Comparison of ENCODE assay signal across 9 cellular contexts in the genomic region with DNA sequence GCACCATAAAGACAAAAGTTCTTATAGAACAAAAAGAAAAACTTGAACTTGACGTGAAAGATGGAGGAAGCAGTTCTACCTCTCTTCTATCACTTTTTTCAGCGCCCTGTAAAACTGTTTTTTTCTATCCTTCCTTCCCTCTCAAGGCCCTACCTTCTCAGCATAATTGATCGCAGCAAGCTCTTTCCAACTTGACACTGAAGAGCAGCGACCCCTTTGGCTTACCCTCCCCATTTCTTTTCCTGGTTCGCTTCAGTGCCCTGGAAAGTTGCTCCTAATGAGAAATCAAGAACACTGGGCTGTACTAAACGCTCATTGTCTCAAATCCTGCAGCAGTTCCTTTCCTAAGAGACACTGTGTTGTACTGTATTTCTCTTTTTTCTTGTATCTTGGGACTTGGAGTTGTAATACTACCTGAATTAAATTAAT.
DNase-seq lines count a peak whose midpoint lies in the region; ATAC-seq and TF ChIP-seq lines count a peak whose summit lies in the region.
"Had no signal": no experiment of that assay in that cellular context is flagged by ENCODE, and none has a peak within 500 bp of the region (broad histone marks: within the 10 kb centered on the region; RNA-seq: fewer than 3 reads in every experiment).

No MANE protein-coding gene starts in this region.

- peaks cover 4 to 7% of the 10 kb centered on the region in 2 donors for H3K27me3 Mint-ChIP-seq in CD8-positive, alpha-beta memory T cell

- no peak for TF ChIP-seq POLR2A in ovary (IDR thresholded peaks at IDR 0.05)

- CTCF ChIA-PET in CD8-positive, alpha-beta memory T cell (lab: Charles Lee): no interaction called here

- H4K20me1 ChIP-seq in MM.1S (ENCODE audit: insufficient read depth, low read length): no peaks in the 10 kb centered on the region

- no peak for TF ChIP-seq EP300 in ovary (IDR thresholded peaks at IDR 0.05)

- peak overlapping the region; percentile 83 to 97 (median 87) for H3K4me3 Mint-ChIP-seq in CD8-positive, alpha-beta memory T cell

- H2AFZ ChIP-seq in MM.1S (ENCODE audit: low read length): 0 out of 2 replicates have a peak overlapping the region, but pooled peaks have one; percentile 68

- H3K36me3 Mint-ChIP-seq in CD8-positive, alpha-beta memory T cell: peaks cover 0 to 8% (median 0%) of the 10 kb centered on the region in 3 donors

- H3K4me2 ChIP-seq in MM.1S (ENCODE audit: low read depth, low read length): peak overlapping the region; percentile 70; the same call in 1 of the 2 replicates

- 22 to 31% (median 27%) methylated on average over 6 of the region's 6 CpGs for WGBS in ovary, 3 donors

- no peaks in the 10 kb centered on the region for H3K9me3 ChIP-seq in CD8-positive, alpha-beta memory T cell (ENCODE audit: low read length)
- H3K9me3 ChIP-seq in MM.1S (replicated peaks; ENCODE audit: insufficient read depth, low read length) (no peaks in the 10 kb centered on the region), ovary (no peaks in the 10 kb centered on the region)

- 0 out of 2 replicates have a peak, but pooled peaks cover 3% of the 10 kb centered on the region for H3F3A ChIP-seq in MM.1S (ENCODE audit: insufficient read depth, low read length)

- intact Hi-C loops in ovary (cut with DNase I): no loop called here

- H3K27me3 ChIP-seq in CD8-positive, alpha-beta memory T cell (ENCODE audit: insufficient read depth, low read length, poor library complexity, severe bottlenecking): peaks cover 4% of the 10 kb centered on the region
- H3K27me3 ChIP-seq in MM.1S (replicated peaks; ENCODE audit: insufficient read depth, low read length) (no peaks in the 10 kb centered on the region), ovary (no peaks in the 10 kb centered on the region)

- peak overlapping the region; percentile 47 to 96 (median 86) for H3K27ac Mint-ChIP-seq in CD8-positive, alpha-beta memory T cell

- DNase-seq in CD8-positive, alpha-beta memory T cell: peak in 1 of 5 donors; percentile 6
- DNase-seq in MM.1S (no peak), epithelial cell of proximal tubule (ENCODE audit: low read depth) (no peak), ovary (no peak), AML-193 (lab: John Stamatoyannopoulos, UW) (no peak), GM03348 (ENCODE audit: low spot score) (no peak)
- no peak for DNase-seq in effector CD4-positive, alpha-beta T cell
- DNase-seq: NCI-H774 had no signal

- H3K9ac ChIP-seq in MM.1S (ENCODE audit: low read length): no peak overlapping the region

- POLR2A ChIA-PET in CD8-positive, alpha-beta memory T cell (lab: Charles Lee): no interaction called here

- no peak for ATAC-seq in GM19452 (IDR thresholded peaks at IDR 0.05; ENCODE audit: unreplicated experiment)

- peaks cover 23% of the 10 kb centered on the region for H3K4me1 ChIP-seq in CD8-positive, alpha-beta memory T cell (ENCODE audit: insufficient read depth, low read length)
- H3K4me1 ChIP-seq in MM.1S (ENCODE audit: low read length): no peaks in the 10 kb centered on the region; the same call in 1 of the 2 replicates
- H3K4me1 ChIP-seq in ovary (ENCODE audit: insufficient read depth): peaks cover 2% of the 10 kb centered on the region

- no peak overlapping the region for H3K27ac ChIP-seq in CD8-positive, alpha-beta memory T cell (ENCODE audit: low read depth, low read length)
- no peak overlapping the region for H3K27ac ChIP-seq in MM.1S (ENCODE audit: low read length)
- H3K27ac ChIP-seq in ovary: no peak overlapping the region

- no peaks in the 10 kb centered on the region for H3K36me3 ChIP-seq in CD8-positive, alpha-beta memory T cell (ENCODE audit: insufficient read depth, low read length)
- H3K36me3 ChIP-seq in MM.1S (replicated peaks; ENCODE audit: insufficient read depth, low read length) (no peaks in the 10 kb centered on the region), ovary (no peaks in the 10 kb centered on the region)

- H3K4me3 ChIP-seq in CD8-positive, alpha-beta memory T cell (ENCODE audit: low read length): peak overlapping the region; percentile 50
- peak overlapping the region; percentile 67 for H3K4me3 ChIP-seq in MM.1S (ENCODE audit: low read length)
- peak overlapping the region; percentile 76 for H3K4me3 ChIP-seq in epithelial cell of proximal tubule (ENCODE audit: low read depth, low read length)
- peak overlapping the region; percentile 62 for H3K4me3 ChIP-seq in ovary

- H3K9me3 Mint-ChIP-seq in CD8-positive, alpha-beta memory T cell: no peaks in the 10 kb centered on the region

- peaks cover 32 to 58% (median 49%) of the 10 kb centered on the region in 3 donors for H3K4me1 Mint-ChIP-seq in CD8-positive, alpha-beta memory T cell

- TF ChIP-seq CTCF in MM.1S (IDR thresholded peaks at IDR 0.05; ENCODE audit: low read length) (no peak), epithelial cell of proximal tubule (conservative IDR thresholded peaks at IDR 0.05; ENCODE audit: low read depth, low read length) (peak; percentile 25), ovary (IDR thresholded peaks at IDR 0.05) (no peak)

- no peaks in the 10 kb centered on the region for H3K79me2 ChIP-seq in MM.1S (ENCODE audit: low read length)

- H3K9me2 ChIP-seq in MM.1S (replicated peaks; ENCODE audit: insufficient read depth, low read length): no peaks in the 10 kb centered on the region
